ENCODE assay signal across 8 cellular contexts in genomic region chr17:7523033-7523432, GRCh38. TPM values are rescaled to one million over a fixed set of nuclear protein-coding genes. Genes with fewer than 3 reads are reported as not detected.
DNase-seq lines count a peak whose midpoint lies in the region; ATAC-seq and TF ChIP-seq lines count a peak whose summit lies in the region.

No MANE protein-coding gene starts in this region.

- no peaks in the 10 kb centered on the region for H3K27me3 ChIP-seq in brain microvascular endothelial cell (replicated peaks)

- H3K36me3 ChIP-seq in brain microvascular endothelial cell (replicated peaks) = no peaks in the 10 kb centered on the region

- H3K4me3 Mint-ChIP-seq in T-helper 17 cell (no peak overlapping the region), memory B cell (no peak overlapping the region)

- ATAC-seq in T-helper 17 cell (peak; percentile 68), memory B cell (ENCODE audit: low read depth) (peak; percentile 73)

- DNase-seq in GM20000 (ENCODE audit: low spot score) (no peak), T-helper 17 cell (peak in 2 of 3 donors; percentile 32 to 47), brain microvascular endothelial cell (no peak), memory B cell (ENCODE audit: low spot score in 2 of 2) (peak; percentile 30 to 40), pons (ENCODE audit: low spot score) (no peak), NCI-H1048 (lab: John Stamatoyannopoulos, UW) (no peak), NCI-H2227 treated with DMSO at 0.1 percent for 48 hours (lab: John Stamatoyannopoulos, UW) (no peak), NCI-H1417 treated with DMSO at 0.1 percent for 48 hours (lab: John Stamatoyannopoulos, UW) (no peak)

- no peaks in the 10 kb centered on the region for H3K9me3 ChIP-seq in T-helper 17 cell (ENCODE audit: control insufficient read depth, low read length, poor library complexity, severe bottlenecking)

- no peak overlapping the region for H3K27ac ChIP-seq in brain microvascular endothelial cell

- TF ChIP-seq CTCF in GM20000 (IDR thresholded peaks at IDR 0.05; ENCODE audit: extremely low read depth, missing control alignments) = peak; percentile 33
- peak; percentile 55 for TF ChIP-seq CTCF in brain microvascular endothelial cell (IDR thresholded peaks at IDR 0.05; ENCODE audit: low read depth, low read length, missing control alignments)

- H3K27me3 Mint-ChIP-seq in T-helper 17 cell (no peaks in the 10 kb centered on the region), memory B cell (no peaks in the 10 kb centered on the region)

- H3K9me3 Mint-ChIP-seq in memory B cell = no peaks in the 10 kb centered on the region

- H3K36me3 Mint-ChIP-seq in T-helper 17 cell (ENCODE audit: low read depth) = no peaks in the 10 kb centered on the region
- H3K36me3 Mint-ChIP-seq in memory B cell = no peaks in the 10 kb centered on the region

- no peak overlapping the region for H3K4me3 ChIP-seq in brain microvascular endothelial cell (ENCODE audit: low read depth, low read length)

- in situ Hi-C loops in brain microvascular endothelial cell (cut with HindIII; ENCODE audit: low pct_ligation_motif_present, low sequenced_read_pairs) = no loop called here

- peak overlapping the region; percentile 83 for H3K27ac Mint-ChIP-seq in T-helper 17 cell
- H3K27ac Mint-ChIP-seq in memory B cell = no peak overlapping the region

- H3K4me1 Mint-ChIP-seq in T-helper 17 cell (peaks cover 3% of the 10 kb centered on the region), memory B cell (peaks cover 3% of the 10 kb centered on the region)

RNA-seq across cellular contexts. Expression of gene TNFSF12, which starts 25.8 kb away (rescaled TPM):
- 10 to 100 TPM; 41.7 to 49.2 TPM for total RNA-seq in T-helper 17 cell

RNA-seq across cellular contexts. Expression of gene TNFSF13, which starts 35.5 kb away (rescaled TPM):
- 1 to 10 TPM; 2.9 to 3.1 TPM for total RNA-seq in T-helper 17 cell

RNA-seq across cellular contexts. Expression of gene SENP3, which starts 38.7 kb away (rescaled TPM):
- total RNA-seq in T-helper 17 cell = 10 to 100 TPM; 33.4 to 37.0 TPM

RNA-seq across cellular contexts. Expression of gene POLR2A, which starts 38.9 kb away (rescaled TPM):
- 100 to 1,000 TPM; 553 to 572 TPM for total RNA-seq in T-helper 17 cell

RNA-seq across cellular contexts. Expression of gene SLC35G6, which starts 41.8 kb away (rescaled TPM):
- not detected for total RNA-seq in T-helper 17 cell

Comparison
In these comparisons a context has a peak if more than half of its experiments do, and no peak if none do; other contexts are left out.
1. DNase-seq: peak in T-helper 17 cell (2 of 3) and memory B cell (2 of 2); none in GM20000 (single experiment), brain microvascular endothelial cell (single experiment), pons (single experiment), NCI-H1048 (single experiment), NCI-H2227 treated with DMSO at 0.1 percent for 48 hours (single experiment) and NCI-H1417 treated with DMSO at 0.1 percent for 48 hours (single experiment).